Comparison of ENCODE assay signal across 10 cellular contexts in the genomic region with DNA sequence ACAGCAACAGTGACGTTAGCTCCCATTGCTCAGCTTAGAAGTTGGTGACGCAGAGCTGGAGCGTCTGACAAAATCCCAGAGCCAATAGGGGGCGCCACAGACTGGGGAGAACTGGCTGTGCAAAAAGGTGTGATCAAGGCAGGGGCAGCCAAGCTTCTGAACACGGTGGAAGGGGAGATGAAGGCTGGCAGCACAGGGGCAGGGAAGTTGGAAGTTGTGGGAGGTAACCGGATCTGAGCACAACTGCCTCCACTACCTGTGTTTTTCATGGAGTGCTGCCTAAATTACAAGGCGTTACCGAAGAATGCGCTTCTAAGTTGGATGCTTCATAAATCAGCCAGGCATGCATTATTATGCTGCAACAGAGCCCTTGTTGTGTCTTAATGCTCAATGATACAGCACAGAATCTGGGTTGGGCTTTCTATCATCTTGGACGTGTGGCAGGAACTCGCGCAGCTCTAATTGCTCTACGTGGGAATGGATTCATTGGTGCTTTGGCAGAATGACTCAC.
A peak's percentile ranks its signal among the peaks of the same experiment; 100 is the strongest.
DNase-seq lines count a peak whose midpoint lies in the region; ATAC-seq and TF ChIP-seq lines count a peak whose summit lies in the region.
"Had no signal": no experiment of that assay in that cellular context is flagged by ENCODE, and none has a peak within 500 bp of the region (broad histone marks: within the 10 kb centered on the region; RNA-seq: fewer than 3 reads in every experiment).

No MANE protein-coding gene starts in this region.

- no peak overlapping the region for H3K18ac ChIP-seq in mesenchymal stem cell (ENCODE audit: low read depth in 1 of 2, low read length in 2 of 2)

- no peak overlapping the region for H3K4me2 ChIP-seq in mesenchymal stem cell (ENCODE audit: low read length, poor library complexity, severe bottlenecking)

- in situ Hi-C loops in astrocyte of the cerebellum (cut with HindIII; ENCODE audit: low sequenced_read_pairs): no loop called here

- H3K14ac ChIP-seq in mesenchymal stem cell (ENCODE audit: low read length in 2 of 2): no peak overlapping the region

- H2BK15ac ChIP-seq in mesenchymal stem cell (ENCODE audit: low read depth, poor library complexity, severe bottlenecking): no peak overlapping the region

- DNase-seq in DMS 273 (lab: John Stamatoyannopoulos, UW; ENCODE audit: unreplicated experiment) (peak; percentile 60), DMS 273 treated with DMSO at 0.1 percent for 48 hours (lab: John Stamatoyannopoulos, UW) (no peak), M059J (ENCODE audit: low read depth) (peak; percentile 55), astrocyte of the cerebellum (ENCODE audit: low read depth) (no peak), mesenchymal stem cell (peak; percentile 23), KG1 (lab: John Stamatoyannopoulos, UW) (no peak), T-helper 9 cell (no peak)
- DNase-seq: activated B cell treated with CpG ODN at 0.5 μM for 24 hours, naive B cell had no signal

- H4K8ac ChIP-seq in mesenchymal stem cell (ENCODE audit: low read length): no peak overlapping the region

- H3K23ac ChIP-seq in mesenchymal stem cell (ENCODE audit: low read length in 2 of 2): no peak overlapping the region

- H3K4me3 ChIP-seq in astrocyte of the cerebellum (ENCODE audit: low read depth, low read length) (no peak overlapping the region), mesenchymal stem cell (ENCODE audit: insufficient read depth in 1 of 2, low read depth in 1 of 2, low read length in 2 of 2) (no peak overlapping the region)

- WGBS in mesenchymal stem cell: 71% methylated on average over 13 of the region's 13 CpGs

- H2AK5ac ChIP-seq in mesenchymal stem cell (ENCODE audit: low read length, severe bottlenecking): no peak overlapping the region

- H3K4me1 ChIP-seq in mesenchymal stem cell (ENCODE audit: control insufficient read depth, insufficient read depth, low read depth, low read length): peaks cover 5% of the 10 kb centered on the region

- TF ChIP-seq CTCF in astrocyte of the cerebellum (IDR thresholded peaks at IDR 0.05; ENCODE audit: low read depth, low read length, missing control alignments): peak; percentile 43

- no peaks in the 10 kb centered on the region for H3K27me3 ChIP-seq in mesenchymal stem cell (ENCODE audit: control insufficient read depth in 1 of 2, insufficient read depth in 1 of 2, low read length in 2 of 2)

- no peak overlapping the region for H3K9ac ChIP-seq in mesenchymal stem cell (ENCODE audit: low read length)

- no peak overlapping the region for H2BK12ac ChIP-seq in mesenchymal stem cell (ENCODE audit: low read length in 2 of 2)

- H2BK120ac ChIP-seq in mesenchymal stem cell (ENCODE audit: low read depth, low read length): no peak overlapping the region

- no peak overlapping the region for H3K4ac ChIP-seq in mesenchymal stem cell (ENCODE audit: low read depth in 1 of 2, low read length in 2 of 2)

- no peaks in the 10 kb centered on the region for H3K36me3 ChIP-seq in mesenchymal stem cell (ENCODE audit: control insufficient read depth in 1 of 2, insufficient read depth in 2 of 2, low read depth in 1 of 2, low read length in 2 of 2)

- no peak overlapping the region for H3K27ac ChIP-seq in mesenchymal stem cell (ENCODE audit: low read length, poor library complexity, severe bottlenecking)

- no peak overlapping the region for H4K91ac ChIP-seq in mesenchymal stem cell (ENCODE audit: low read length)

- ATAC-seq in GM21825 (IDR thresholded peaks at IDR 0.05; ENCODE audit: unreplicated experiment): no peak

- no peaks in the 10 kb centered on the region for H3K9me3 ChIP-seq in mesenchymal stem cell (ENCODE audit: control insufficient read depth, low read length)

- H3K79me1 ChIP-seq in mesenchymal stem cell (replicated peaks; ENCODE audit: low read length, poor library complexity, severe bottlenecking): no peaks in the 10 kb centered on the region

- no peak overlapping the region for H2BK5ac ChIP-seq in mesenchymal stem cell (ENCODE audit: low read depth, low read length, poor library complexity, severe bottlenecking)

- no peak overlapping the region for H2AFZ ChIP-seq in mesenchymal stem cell (ENCODE audit: low read depth, low read length)

Comparison
In these comparisons a context has a peak if more than half of its experiments do, and no peak if none do; other contexts are left out.
1. DNase-seq: peak in DMS 273 (single experiment), M059J (single experiment) and mesenchymal stem cell (single experiment); none in DMS 273 treated with DMSO at 0.1 percent for 48 hours (single experiment), astrocyte of the cerebellum (single experiment), KG1 (single experiment) and T-helper 9 cell (single experiment).